Comparison of ENCODE assay signal across 7 cellular contexts in the genomic region with DNA sequence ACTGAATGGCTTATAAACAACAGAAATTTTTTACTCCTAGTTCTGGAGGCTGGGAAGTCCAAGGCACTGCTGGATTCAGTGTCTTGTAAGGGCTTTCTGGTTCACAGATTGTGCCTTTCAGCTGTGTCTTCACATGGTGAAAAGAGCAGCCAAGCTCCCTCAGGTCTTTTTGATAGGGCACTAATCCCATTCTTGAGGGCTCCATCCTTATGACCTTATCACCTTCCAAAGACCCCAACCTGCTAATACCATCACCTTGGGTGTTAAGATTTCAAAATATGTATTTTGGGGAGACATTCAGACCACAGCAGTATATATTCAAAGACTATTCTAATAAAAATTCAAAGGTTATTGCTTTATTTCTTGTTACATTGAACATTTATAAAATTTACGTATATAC.
"Had no signal": no experiment of that assay in that cellular context is flagged by ENCODE, and none has a peak within 500 bp of the region (broad histone marks: within the 10 kb centered on the region; RNA-seq: fewer than 3 reads in every experiment).

No MANE protein-coding gene starts in this region.

- H3K4me2 ChIP-seq: KMS-11 had no signal

- H3K9ac ChIP-seq: KMS-11 had no signal

- H3K4me3 ChIP-seq: K562 had no signal

- FAIRE-seq: HTR-8/SVneo, K562 had no signal

- ATAC-seq: K562 had no signal

- DNase-seq: IMR-90, KBM-7, KG1 had no signal

- H3K27ac ChIP-seq: HL-60, KMS-11 had no signal
